ENCODE assay signal across 25 cellular contexts in the genomic region with DNA sequence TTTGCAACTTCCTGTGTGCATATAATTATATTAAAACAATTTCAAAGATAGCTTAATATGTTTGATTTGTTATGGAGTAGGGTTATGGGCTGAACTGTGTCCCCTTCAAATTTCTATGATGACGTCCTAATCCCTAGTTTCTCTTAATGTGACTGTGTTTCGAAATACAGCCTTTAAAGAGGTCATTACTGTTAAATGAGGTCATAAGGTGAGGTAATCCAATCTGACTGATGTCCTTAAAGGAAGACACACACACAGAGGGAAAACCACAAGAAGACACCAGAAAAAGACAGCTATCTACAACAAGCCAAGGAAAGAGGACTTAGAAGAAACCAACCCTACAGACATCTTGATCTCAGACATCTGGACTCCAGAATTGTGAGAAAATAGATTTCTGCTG.
"Had no signal": no experiment of that assay in that cellular context is flagged by ENCODE, and none has a peak within 500 bp of the region (broad histone marks: within the 10 kb centered on the region; RNA-seq: fewer than 3 reads in every experiment).

No MANE protein-coding gene starts in this region.

- H3K36me3 ChIP-seq: Peyer's patch, SJSA1 had no signal

- H3K9me3 ChIP-seq: Peyer's patch, SJSA1 had no signal

- DNase-seq: activated CD4-positive, alpha-beta memory T cell treated with anti-CD3 and anti-CD28 coated beads, Interleukin-2, amount 10 ng/mL, durations not matched to agents 7 days and 5 days; activated CD4-positive, alpha-beta T cell treated with anti-CD3 and anti-CD28 coated beads for 36 hours; activated CD4-positive, alpha-beta T cell treated with anti-CD3 and anti-CD28 coated beads, Interleukin-2, amount 50 U/mL, for 1 hour; activated CD8-positive, alpha-beta memory T cell treated with anti-CD3 and anti-CD28 coated beads, Interleukin-2, amount 50 U/mL, for 4 hours; activated gamma-delta T cell treated with Interleukin-2 at 50 U/mL for 16 hours; activated naive CD4-positive, alpha-beta T cell treated with anti-CD3 and anti-CD28 coated beads, Interleukin-2, amount 10 ng/mL, durations not matched to agents 7 days and 5 days; activated naive CD8-positive, alpha-beta T cell treated with anti-CD3 and anti-CD28 coated beads for 36 hours; activated T-cell treated with anti-CD3 and anti-CD28 coated beads, Interleukin-2, amount 50 U/mL, for 72 hours; anterior cingulate cortex; Kasumi-1; KBM-7; NCI-H1092 treated with DMSO at 0.1 percent for 48 hours; NCI-H1417 treated with DMSO at 0.1 percent for 48 hours; NCI-H1694; NCI-H2029 treated with DMSO at 0.1 percent for 48 hours; NCI-H510A treated with DMSO at 0.1 percent for 48 hours; NCI-H69; NK-92 treated with Interleukin-12 subunit alpha and Interleukin-12 subunit beta, amount 100 ng/mL, for 24 hours; Peyer's patch; SHP77; T-helper 17 cell; T1000 had no signal

- H3K27ac ChIP-seq: Peyer's patch, SJSA1, VCaP had no signal

- ATAC-seq: activated CD4-positive, alpha-beta T cell treated with anti-CD3 and anti-CD28 coated beads for 36 hours; activated T-cell treated with anti-CD3 and anti-CD28 coated beads, Interleukin-2, amount 50 U/mL, for 72 hours; SK-N-SH treated with all-trans-retinoic acid at 6 μM for 48 hours; T-helper 17 cell had no signal

- H3K4me3 ChIP-seq: Peyer's patch, SJSA1 had no signal

- H3K4me1 ChIP-seq: Peyer's patch had no signal

- H3K27me3 ChIP-seq: Peyer's patch, SJSA1 had no signal
